In genomic region chr2:242017086-242017485, GRCh38 we compare ENCODE assay signal across 27 cellular contexts.
"Had no signal": no experiment of that assay in that cellular context is flagged by ENCODE, and none has a peak within 500 bp of the region (broad histone marks: within the 10 kb centered on the region; RNA-seq: fewer than 3 reads in every experiment).

No MANE protein-coding gene starts in this region.

- H3K4me1 ChIP-seq: esophagus squamous epithelium, heart right ventricle, neural progenitor cell, psoas muscle, suprapubic skin, thyroid gland had no signal

- ATAC-seq: effector memory CD8-positive, alpha-beta T cell; heart right ventricle; left colon; mucosa of descending colon; psoas muscle; right cardiac atrium; stimulated activated naive CD8-positive, alpha-beta T cell treated with anti-CD3 and anti-CD28 coated beads, Interleukin-15, amount 100 ng/mL, for 72 hours had no signal

- H3K4me2 ChIP-seq: neural progenitor cell had no signal

- H3K27ac ChIP-seq: esophagus squamous epithelium, heart right ventricle, neural progenitor cell, psoas muscle, suprapubic skin, thyroid gland had no signal

- H3K27me3 ChIP-seq: neural progenitor cell, thyroid gland had no signal

- H3K4me3 ChIP-seq: esophagus squamous epithelium, heart right ventricle, mucosa of descending colon, neural progenitor cell, psoas muscle, suprapubic skin, thyroid gland had no signal

- H3K36me3 ChIP-seq: esophagus squamous epithelium, heart right ventricle, neural progenitor cell, suprapubic skin, thyroid gland had no signal

- DNase-seq: cortex of kidney; effector memory CD8-positive, alpha-beta T cell; erythroblast; esophagus squamous epithelium; foreskin melanocyte; glutamatergic neuron; heart right ventricle; hippocampal formation; left colon; mesenchymal stem cell; mucosa of descending colon; naive B cell; psoas muscle; right cardiac atrium; small intestine; stimulated activated CD4-positive, alpha-beta T cell treated with anti-CD3 and anti-CD28 coated beads, Interleukin-12 subunit alpha, Interleukin-12 subunit beta, amount 100 ng/mL, for 4 hours; stimulated activated CD4-positive, alpha-beta T cell treated with anti-CD3 and anti-CD28 coated beads, Interleukin-1b, Interleukin-23, amount 100 ng/mL, for 48 hours; stimulated activated CD4-positive, alpha-beta T cell treated with anti-CD3 and anti-CD28 coated beads, Interleukin-4, amount 100 ng/mL, for 1 hour; stimulated activated CD8-positive, alpha-beta memory T cell treated with anti-CD3 and anti-CD28 coated beads, Interleukin-4, amount 100 ng/mL, for 48 hours; stimulated activated naive CD4-positive, alpha-beta T cell; stimulated activated naive CD8-positive, alpha-beta T cell treated with anti-CD3 and anti-CD28 coated beads, Interleukin-15, amount 100 ng/mL, for 72 hours; thyroid gland; trophoblast cell had no signal

- FAIRE-seq: endometrium, islet of Langerhans, small intestine had no signal

- H3K9me3 ChIP-seq: esophagus squamous epithelium, heart right ventricle, mucosa of descending colon, psoas muscle, suprapubic skin, thyroid gland had no signal

- H2AFZ ChIP-seq: neural progenitor cell had no signal

- H3K9ac ChIP-seq: neural progenitor cell had no signal
